In the genomic region with DNA sequence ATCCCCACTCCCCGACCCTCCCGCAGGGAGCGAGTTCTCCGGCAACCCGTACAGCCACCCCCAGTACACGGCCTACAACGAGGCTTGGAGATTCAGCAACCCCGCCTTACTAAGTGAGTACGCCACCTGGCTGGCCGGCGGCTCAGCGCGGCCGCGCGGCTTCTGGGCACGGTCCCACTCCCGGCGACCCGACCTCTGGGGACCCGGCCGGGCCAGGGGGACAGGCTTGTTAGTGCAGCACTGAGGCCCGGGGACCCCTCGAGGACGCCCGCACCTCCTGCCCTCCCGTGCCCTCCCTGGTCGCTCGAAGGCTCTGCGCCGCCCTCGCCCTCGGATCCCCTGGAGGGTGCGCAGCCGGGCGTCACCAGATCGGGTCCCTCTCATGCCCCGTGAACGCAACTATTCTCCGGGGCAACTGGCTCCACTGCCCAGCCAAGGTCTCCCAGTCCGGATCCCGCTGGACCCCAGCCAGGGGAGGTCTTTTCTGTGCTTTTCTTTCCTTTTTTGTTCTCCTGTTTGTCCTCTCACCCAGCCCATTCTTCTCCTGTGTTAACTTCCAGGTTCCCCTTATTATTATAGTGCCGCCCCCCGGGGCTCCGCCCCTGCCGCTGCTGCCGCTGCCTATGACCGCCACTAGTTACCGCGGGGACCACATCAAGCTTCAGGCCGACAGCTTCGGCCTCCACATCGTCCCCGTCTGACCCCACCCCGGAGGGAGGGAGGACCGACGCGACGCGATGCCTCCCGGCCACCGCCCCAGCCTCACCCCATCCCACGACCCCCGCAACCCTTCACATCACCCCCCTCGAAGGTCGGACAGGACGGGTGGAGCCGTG, we compare ENCODE assay signal across 2 cellular contexts.
TF ChIP-seq lines count a peak whose summit lies in the region.

No MANE protein-coding gene starts in this region.

TF ChIP-seq in GM23338, 12 proteins besides CTCF, POLR2A, EP300 and RAD21 (continued from another document):
- TF ChIP-seq, protein P1, sequence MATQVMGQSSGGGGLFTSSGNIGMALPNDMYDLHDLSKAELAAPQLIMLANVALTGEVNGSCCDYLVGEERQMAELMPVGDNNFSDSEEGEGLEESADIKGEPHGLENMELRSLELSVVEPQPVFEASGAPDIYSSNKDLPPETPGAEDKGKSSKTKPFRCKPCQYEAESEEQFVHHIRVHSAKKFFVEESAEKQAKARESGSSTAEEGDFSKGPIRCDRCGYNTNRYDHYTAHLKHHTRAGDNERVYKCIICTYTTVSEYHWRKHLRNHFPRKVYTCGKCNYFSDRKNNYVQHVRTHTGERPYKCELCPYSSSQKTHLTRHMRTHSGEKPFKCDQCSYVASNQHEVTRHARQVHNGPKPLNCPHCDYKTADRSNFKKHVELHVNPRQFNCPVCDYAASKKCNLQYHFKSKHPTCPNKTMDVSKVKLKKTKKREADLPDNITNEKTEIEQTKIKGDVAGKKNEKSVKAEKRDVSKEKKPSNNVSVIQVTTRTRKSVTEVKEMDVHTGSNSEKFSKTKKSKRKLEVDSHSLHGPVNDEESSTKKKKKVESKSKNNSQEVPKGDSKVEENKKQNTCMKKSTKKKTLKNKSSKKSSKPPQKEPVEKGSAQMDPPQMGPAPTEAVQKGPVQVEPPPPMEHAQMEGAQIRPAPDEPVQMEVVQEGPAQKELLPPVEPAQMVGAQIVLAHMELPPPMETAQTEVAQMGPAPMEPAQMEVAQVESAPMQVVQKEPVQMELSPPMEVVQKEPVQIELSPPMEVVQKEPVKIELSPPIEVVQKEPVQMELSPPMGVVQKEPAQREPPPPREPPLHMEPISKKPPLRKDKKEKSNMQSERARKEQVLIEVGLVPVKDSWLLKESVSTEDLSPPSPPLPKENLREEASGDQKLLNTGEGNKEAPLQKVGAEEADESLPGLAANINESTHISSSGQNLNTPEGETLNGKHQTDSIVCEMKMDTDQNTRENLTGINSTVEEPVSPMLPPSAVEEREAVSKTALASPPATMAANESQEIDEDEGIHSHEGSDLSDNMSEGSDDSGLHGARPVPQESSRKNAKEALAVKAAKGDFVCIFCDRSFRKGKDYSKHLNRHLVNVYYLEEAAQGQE (IDR thresholded peaks at IDR 0.05; ENCODE audit: unreplicated experiment), result no peak
- TF ChIP-seq, protein P2, sequence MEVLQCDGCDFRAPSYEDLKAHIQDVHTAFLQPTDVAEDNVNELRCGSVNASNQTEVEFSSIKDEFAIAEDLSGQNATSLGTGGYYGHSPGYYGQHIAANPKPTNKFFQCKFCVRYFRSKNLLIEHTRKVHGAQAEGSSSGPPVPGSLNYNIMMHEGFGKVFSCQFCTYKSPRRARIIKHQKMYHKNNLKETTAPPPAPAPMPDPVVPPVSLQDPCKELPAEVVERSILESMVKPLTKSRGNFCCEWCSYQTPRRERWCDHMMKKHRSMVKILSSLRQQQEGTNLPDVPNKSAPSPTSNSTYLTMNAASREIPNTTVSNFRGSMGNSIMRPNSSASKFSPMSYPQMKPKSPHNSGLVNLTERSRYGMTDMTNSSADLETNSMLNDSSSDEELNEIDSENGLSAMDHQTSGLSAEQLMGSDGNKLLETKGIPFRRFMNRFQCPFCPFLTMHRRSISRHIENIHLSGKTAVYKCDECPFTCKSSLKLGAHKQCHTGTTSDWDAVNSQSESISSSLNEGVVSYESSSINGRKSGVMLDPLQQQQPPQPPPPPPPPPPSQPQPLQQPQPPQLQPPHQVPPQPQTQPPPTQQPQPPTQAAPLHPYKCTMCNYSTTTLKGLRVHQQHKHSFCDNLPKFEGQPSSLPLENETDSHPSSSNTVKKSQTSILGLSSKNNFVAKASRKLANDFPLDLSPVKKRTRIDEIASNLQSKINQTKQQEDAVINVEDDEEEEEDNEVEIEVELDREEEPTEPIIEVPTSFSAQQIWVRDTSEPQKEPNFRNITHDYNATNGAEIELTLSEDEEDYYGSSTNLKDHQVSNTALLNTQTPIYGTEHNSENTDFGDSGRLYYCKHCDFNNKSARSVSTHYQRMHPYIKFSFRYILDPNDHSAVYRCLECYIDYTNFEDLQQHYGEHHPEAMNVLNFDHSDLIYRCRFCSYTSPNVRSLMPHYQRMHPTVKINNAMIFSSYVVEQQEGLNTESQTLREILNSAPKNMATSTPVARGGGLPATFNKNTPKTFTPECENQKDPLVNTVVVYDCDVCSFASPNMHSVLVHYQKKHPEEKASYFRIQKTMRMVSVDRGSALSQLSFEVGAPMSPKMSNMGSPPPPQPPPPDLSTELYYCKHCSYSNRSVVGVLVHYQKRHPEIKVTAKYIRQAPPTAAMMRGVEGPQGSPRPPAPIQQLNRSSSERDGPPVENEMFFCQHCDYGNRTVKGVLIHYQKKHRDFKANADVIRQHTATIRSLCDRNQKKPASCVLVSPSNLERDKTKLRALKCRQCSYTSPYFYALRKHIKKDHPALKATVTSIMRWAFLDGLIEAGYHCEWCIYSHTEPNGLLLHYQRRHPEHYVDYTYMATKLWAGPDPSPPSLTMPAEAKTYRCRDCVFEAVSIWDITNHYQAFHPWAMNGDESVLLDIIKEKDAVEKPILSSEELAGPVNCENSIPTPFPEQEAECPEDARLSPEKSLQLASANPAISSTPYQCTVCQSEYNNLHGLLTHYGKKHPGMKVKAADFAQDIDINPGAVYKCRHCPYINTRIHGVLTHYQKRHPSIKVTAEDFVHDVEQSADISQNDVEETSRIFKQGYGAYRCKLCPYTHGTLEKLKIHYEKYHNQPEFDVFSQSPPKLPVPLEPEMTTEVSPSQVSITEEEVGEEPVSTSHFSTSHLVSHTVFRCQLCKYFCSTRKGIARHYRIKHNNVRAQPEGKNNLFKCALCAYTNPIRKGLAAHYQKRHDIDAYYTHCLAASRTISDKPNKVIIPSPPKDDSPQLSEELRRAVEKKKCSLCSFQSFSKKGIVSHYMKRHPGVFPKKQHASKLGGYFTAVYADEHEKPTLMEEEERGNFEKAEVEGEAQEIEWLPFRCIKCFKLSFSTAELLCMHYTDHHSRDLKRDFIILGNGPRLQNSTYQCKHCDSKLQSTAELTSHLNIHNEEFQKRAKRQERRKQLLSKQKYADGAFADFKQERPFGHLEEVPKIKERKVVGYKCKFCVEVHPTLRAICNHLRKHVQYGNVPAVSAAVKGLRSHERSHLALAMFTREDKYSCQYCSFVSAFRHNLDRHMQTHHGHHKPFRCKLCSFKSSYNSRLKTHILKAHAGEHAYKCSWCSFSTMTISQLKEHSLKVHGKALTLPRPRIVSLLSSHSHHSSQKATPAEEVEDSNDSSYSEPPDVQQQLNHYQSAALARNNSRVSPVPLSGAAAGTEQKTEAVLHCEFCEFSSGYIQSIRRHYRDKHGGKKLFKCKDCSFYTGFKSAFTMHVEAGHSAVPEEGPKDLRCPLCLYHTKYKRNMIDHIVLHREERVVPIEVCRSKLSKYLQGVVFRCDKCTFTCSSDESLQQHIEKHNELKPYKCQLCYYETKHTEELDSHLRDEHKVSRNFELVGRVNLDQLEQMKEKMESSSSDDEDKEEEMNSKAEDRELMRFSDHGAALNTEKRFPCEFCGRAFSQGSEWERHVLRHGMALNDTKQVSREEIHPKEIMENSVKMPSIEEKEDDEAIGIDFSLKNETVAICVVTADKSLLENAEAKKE (CRISPR knock-in tag; IDR thresholded peaks at IDR 0.05), result no peak
- peak; percentile 39 for TF ChIP-seq EZH2phosphoT487 (IDR thresholded peaks at IDR 0.05; ENCODE audit: unreplicated experiment)
- no peak for TF ChIP-seq POLR2AphosphoS5 (IDR thresholded peaks at IDR 0.05; ENCODE audit: low read depth)
- TF ChIP-seq STAT1 (IDR thresholded peaks at IDR 0.05; ENCODE audit: unreplicated experiment), result no peak
- TF ChIP-seq NANOG (IDR thresholded peaks at IDR 0.05; ENCODE audit: borderline replicate concordance), result no peak
- peak; percentile 87 for TF ChIP-seq EZH2 (IDR thresholded peaks at IDR 0.05; ENCODE audit: low read depth, unreplicated experiment)

TF ChIP-seq in H1, 55 proteins besides CTCF, POLR2A, EP300 and RAD21:
- TF ChIP-seq RNF2 (IDR thresholded peaks at IDR 0.05; ENCODE audit: borderline replicate concordance, low read depth, low read length, missing control alignments, poor library complexity, severe bottlenecking), result peak; percentile 68
- no peak for TF ChIP-seq CEBPB (IDR thresholded peaks at IDR 0.05; ENCODE audit: low read depth, low read length)
- TF ChIP-seq GTF2F1 (IDR thresholded peaks at IDR 0.05; ENCODE audit: borderline replicate concordance, low read depth, low read length), result no peak
- TF ChIP-seq EZH2 (IDR thresholded peaks at IDR 0.05; ENCODE audit: low read depth, low read length, severe bottlenecking), result peak; percentile 86
- TF ChIP-seq SUZ12 (IDR thresholded peaks at IDR 0.05; ENCODE audit: low read length), result peak; percentile 92
